In genomic region chr9:127751269-127752054, GRCh38 we compare ENCODE assay signal across 12 cellular contexts. TPM values are rescaled to one million over a fixed set of nuclear protein-coding genes. Genes with fewer than 3 reads are reported as not detected.
DNase-seq lines count a peak whose midpoint lies in the region; ATAC-seq, FAIRE-seq and TF ChIP-seq lines count a peak whose summit lies in the region.
"Had no signal": no experiment of that assay in that cellular context is flagged by ENCODE, and none has a peak within 500 bp of the region (broad histone marks: within the 10 kb centered on the region; RNA-seq: fewer than 3 reads in every experiment).

No MANE protein-coding gene starts in this region.

- no peak overlapping the region for H3K4me3 Mint-ChIP-seq in central memory CD8-positive, alpha-beta T cell
- no peak overlapping the region for H3K4me3 Mint-ChIP-seq in T-cell
- H3K4me3 Mint-ChIP-seq: activated T-cell treated with anti-CD3 and anti-CD28 coated beads, Interleukin-2, amount 50 U/mL, for 24 hours had no signal

- CTCF ChIA-PET in HEK293 (lab: Yijun Ruan, JAX) (no interaction called here), HepG2 (lab: Yijun Ruan, JAX; ENCODE audit: low intra/inter-chr PET ratio, low total read pairs) (no interaction called here), T-cell (lab: Charles Lee) (interaction anchor here in 1 of 2 donors (0.8 kb wide), 1 partner anchor 255 kb away, joined by 4 read pairs; no protein-coding TSS in a partner anchor)

- H3K9me3 Mint-ChIP-seq in central memory CD8-positive, alpha-beta T cell: no peaks in the 10 kb centered on the region
- no peaks in the 10 kb centered on the region for H3K9me3 Mint-ChIP-seq in T-cell
- H3K9me3 Mint-ChIP-seq: activated T-cell treated with anti-CD3 and anti-CD28 coated beads, Interleukin-2, amount 50 U/mL, for 24 hours had no signal

- DNase-seq in AG08396 (ENCODE audit: low spot score) (peak; percentile 71), HepG2 (ENCODE audit: low spot score) (no peak), T-cell (no peak), mucosa of gallbladder (ENCODE audit: low spot score) (no peak), omental fat pad (ENCODE audit: low spot score) (no peak)
- no peak for DNase-seq in central memory CD8-positive, alpha-beta T cell (ENCODE audit: low spot score in 2 of 2)
- DNase-seq: activated T-cell treated with anti-CD3 and anti-CD28 coated beads, Interleukin-2, amount 50 U/mL, for 24 hours; midbrain; T-helper 9 cell had no signal

- H3K27ac ChIP-seq in HEK293 (ENCODE audit: extremely low read depth, low read depth, low read length): no peak overlapping the region
- no peak overlapping the region for H3K27ac ChIP-seq in HepG2 (ENCODE audit: extremely low read length, insufficient read depth, low read length)
- H3K27ac ChIP-seq in gastroesophageal sphincter: no peak overlapping the region

- in situ Hi-C loops in HepG2 (cut with HindIII; ENCODE audit: extremely low pct_ligation_motif_present, low pct_unique_long_range_greater_than_20kb): no loop called here

- no peak for ATAC-seq in central memory CD8-positive, alpha-beta T cell (replicated peaks; ENCODE audit: extremely low read depth, poor library complexity, severe bottlenecking)
- ATAC-seq in HepG2 (peak; percentile 52; the same call in 2 of the 3 replicates), T-cell (replicated peaks in 1 of 4) (no peak), gastroesophageal sphincter (no peak), omental fat pad (ENCODE audit: low FRiP score) (no peak)

- POLR2A ChIA-PET in HEK293 (lab: Yijun Ruan, JAX) (interaction anchor here (0.6 kb wide), 1 partner anchor 11 kb away, joined by 3 read pairs; no protein-coding TSS in a partner anchor), HepG2 (lab: Yijun Ruan, JAX) (no interaction called here), T-cell (lab: Charles Lee) (no interaction called here)

- no peak for TF ChIP-seq CTCF in HEK293 (tag by site-specific recombination; IDR thresholded peaks at IDR 0.05)
- TF ChIP-seq CTCF in HepG2 (CRISPR knock-in tag; IDR thresholded peaks at IDR 0.05): no peak
- TF ChIP-seq CTCF in gastroesophageal sphincter (IDR thresholded peaks at IDR 0.05): no peak
- TF ChIP-seq CTCF in omental fat pad (IDR thresholded peaks at IDR 0.05): no peak

- H3K36me3 ChIP-seq in HEK293 (ENCODE audit: control insufficient read depth in 2 of 2, insufficient read depth in 1 of 2, low read length in 2 of 2) (no peaks in the 10 kb centered on the region), HepG2 (replicated peaks in 1 of 2; ENCODE audit: control insufficient read depth in 1 of 2, insufficient read depth in 2 of 2, low read length in 2 of 2) (no peaks in the 10 kb centered on the region), gastroesophageal sphincter (peaks cover 0 to 44% of the 10 kb centered on the region in 2 donors)

- no peak for TF ChIP-seq RAD21 in HepG2 (CRISPR knock-in tag; IDR thresholded peaks at IDR 0.05)

- H3K27ac Mint-ChIP-seq in central memory CD8-positive, alpha-beta T cell (ENCODE audit: low read depth): peak overlapping the region; percentile 49
- peak overlapping the region in 1 of 2 donors; percentile 52 for H3K27ac Mint-ChIP-seq in T-cell
- H3K27ac Mint-ChIP-seq: activated T-cell treated with anti-CD3 and anti-CD28 coated beads, Interleukin-2, amount 50 U/mL, for 24 hours had no signal

- H2AFZ ChIP-seq in HepG2 (ENCODE audit: low read length): no peak overlapping the region

- no peak for FAIRE-seq in HepG2 (lab: Jason Lieb, UNC)
- FAIRE-seq: colon had no signal

- H3K4me1 Mint-ChIP-seq in central memory CD8-positive, alpha-beta T cell: peaks cover 29% of the 10 kb centered on the region
- peaks cover 26 to 30% (median 27%) of the 10 kb centered on the region in 3 donors for H3K4me1 Mint-ChIP-seq in T-cell

- H3K4me3 ChIP-seq in HEK293 (ENCODE audit: low read depth, low read length): no peak overlapping the region
- H3K4me3 ChIP-seq in HepG2 (replicated peaks in 1 of 3; ENCODE audit: insufficient read depth in 1 of 3, low read depth in 2 of 3, low read length in 3 of 3): no peak overlapping the region
- no peak overlapping the region for H3K4me3 ChIP-seq in gastroesophageal sphincter

- intact Hi-C loops in HepG2 (cut with micrococcal nuclease; ENCODE audit: unreplicated experiment): no loop called here

- peaks cover 46% of the 10 kb centered on the region for H3K36me3 Mint-ChIP-seq in central memory CD8-positive, alpha-beta T cell (ENCODE audit: insufficient read depth)
- H3K36me3 Mint-ChIP-seq in T-cell: peaks cover 33% of the 10 kb centered on the region

- H3K27me3 ChIP-seq in HepG2 (ENCODE audit: control insufficient read depth in 1 of 2, insufficient read depth in 2 of 2, low read length in 2 of 2) (peaks cover 3 to 56% of the 10 kb centered on the region in 2 experiments; a peak in 3 of 5 replicates), gastroesophageal sphincter (peaks cover 80% of the 10 kb centered on the region)

- no peak for TF ChIP-seq POLR2A in HepG2 (IDR thresholded peaks at IDR 0.05; ENCODE audit: insufficient read depth in 1 of 2, low read depth in 2 of 2, low read length in 2 of 2)
- TF ChIP-seq POLR2A in gastroesophageal sphincter (IDR thresholded peaks at IDR 0.05): no peak

- H3K27me3 Mint-ChIP-seq in central memory CD8-positive, alpha-beta T cell: no peaks in the 10 kb centered on the region
- no peaks in the 10 kb centered on the region for H3K27me3 Mint-ChIP-seq in T-cell
- H3K27me3 Mint-ChIP-seq: activated T-cell treated with anti-CD3 and anti-CD28 coated beads, Interleukin-2, amount 50 U/mL, for 24 hours had no signal

- 4% methylated on average over 10 of the region's 10 CpGs for WGBS in HepG2 (ENCODE audit: low lambda C conversion rate)
- 44 to 50% methylated on average over 4 to 10 of the region's 10 CpGs for WGBS in gastroesophageal sphincter (ENCODE audit: low coverage in 1 of 2), 2 donors

- no TSS peak for BruUV-seq in HepG2 (replicated peaks; lab: Mats Ljungman, UMichigan)

- no peaks in the 10 kb centered on the region for H3K79me2 ChIP-seq in HepG2 (ENCODE audit: insufficient read depth, low read length)

- no peak for TF ChIP-seq EP300 in HepG2 (IDR thresholded peaks at IDR 0.05; ENCODE audit: low read depth in 2 of 2, low read length in 2 of 2)
- TF ChIP-seq EP300 in HepG2 (CRISPR knock-in tag; IDR thresholded peaks at IDR 0.05; ENCODE audit: borderline replicate concordance): no peak
- TF ChIP-seq EP300 in gastroesophageal sphincter (IDR thresholded peaks at IDR 0.05): no peak

- H3K4me1 ChIP-seq in HEK293 (ENCODE audit: control insufficient read depth, insufficient read depth, low read length) (0 out of 2 replicates have a peak, but pooled peaks cover 2% of the 10 kb centered on the region), HepG2 (ENCODE audit: insufficient read depth, low read length) (no peaks in the 10 kb centered on the region), gastroesophageal sphincter (peaks cover 0 to 22% (median 12%) of the 10 kb centered on the region in 3 donors)

- H4K20me1 ChIP-seq in HepG2 (ENCODE audit: insufficient read depth, low read length): no peaks in the 10 kb centered on the region

- H3K9ac ChIP-seq in HepG2 (ENCODE audit: insufficient read depth, low read depth, low read length): no peak overlapping the region

- H3K4me2 ChIP-seq in HepG2 (ENCODE audit: low read depth, low read length): no peak overlapping the region

- H3K9me3 ChIP-seq in HEK293 (ENCODE audit: control insufficient read depth, insufficient read depth, low read depth, low read length): no peaks in the 10 kb centered on the region
- H3K9me3 ChIP-seq in HepG2 (ENCODE audit: low read length): no peaks in the 10 kb centered on the region
- no peaks in the 10 kb centered on the region for H3K9me3 ChIP-seq in gastroesophageal sphincter

RNA-seq across cellular contexts. Expression of gene TOR2A, which starts 16.4 kb away (rescaled TPM):
- total RNA-seq in HepG2 (2016; rRNA removed; fragmentation: Illumina TruSeq; extraction: Trizol): 5.5 and 7.2 TPM in 2 replicates
- total RNA-seq in HepG2 (2016; cell fraction: cytosol; rRNA removed; fragmentation: Illumina TruSeq; extraction: Trizol; ENCODE audit: low read depth): 5.2 and 7.3 TPM in 2 replicates
- 4.5 and 7.9 TPM in 2 replicates for total RNA-seq in HepG2 (2016; cell fraction: insoluble cytoplasmic fraction; rRNA removed; fragmentation: Illumina TruSeq; extraction: Trizol)
- total RNA-seq in HepG2 (2016; cell fraction: membrane; rRNA removed; fragmentation: Illumina TruSeq; extraction: Trizol): 7.9 and 11.8 TPM in 2 replicates
- total RNA-seq in HepG2 (2016; cell fraction: nucleus; rRNA removed; fragmentation: Illumina TruSeq; extraction: Trizol): 6.0 and 8.4 TPM in 2 replicates
- 3.5 and 4.9 TPM in 2 replicates for polyA plus RNA-seq in HepG2 (2011; rRNA removed)
- polyA plus RNA-seq in HepG2 (2011; cell fraction: cytosol; rRNA removed): 3.9 and 7.0 TPM in 2 replicates
- polyA plus RNA-seq in HepG2 (2011; cell fraction: nucleus; rRNA removed): 10.9 and 13.2 TPM in 2 replicates
- polyA plus RNA-seq in HepG2 (2012): 3.9 and 5.6 TPM in 2 replicates
- polyA plus RNA-seq in HepG2 (2016; cell fraction: cytosol; fragmentation: Illumina TruSeq; extraction: Trizol; ENCODE audit: low read depth): 7.5 and 14.0 TPM in 2 replicates
- polyA plus RNA-seq in HepG2 (2016; cell fraction: insoluble cytoplasmic fraction; fragmentation: Illumina TruSeq; extraction: Trizol; ENCODE audit: low read depth): 8.1 and 8.2 TPM in 2 replicates
- polyA plus RNA-seq in HepG2 (2016; cell fraction: membrane; fragmentation: Illumina TruSeq; extraction: Trizol; ENCODE audit: low read depth): 13.5 and 15.3 TPM in 2 replicates
- polyA plus RNA-seq in HepG2 (2016; cell fraction: nucleus; fragmentation: Illumina TruSeq; extraction: Trizol; ENCODE audit: insufficient read depth, low read depth): 15.9 and 17.9 TPM in 2 replicates
- 5.5 and 15.6 TPM in 2 replicates for polyA minus RNA-seq in HepG2 (2011; rRNA and poly(A)+ RNA removed; ENCODE audit: low replicate concordance)
- polyA minus RNA-seq in HepG2 (2011; cell fraction: cytosol; rRNA and poly(A)+ RNA removed): 3.2 and 3.6 TPM in 2 replicates
- 2.4 and 3.0 TPM in 2 replicates for polyA minus RNA-seq in HepG2 (2011; cell fraction: nucleus; rRNA and poly(A)+ RNA removed)
- total RNA-seq in T-cell: 10 to 100 TPM in 3 of 5 donors, 1 to 10 TPM in 2; 7.7 to 18.4 (median 15.5) TPM
- 1 to 10 TPM; 5.9 to 8.9 (median 7.6) TPM for total RNA-seq in gastroesophageal sphincter
- 21.7 TPM for total RNA-seq in mucosa of gallbladder
- total RNA-seq in omental fat pad: 10 to 100 TPM in 2 of 4 donors, 1 to 10 TPM in 2; 6.2 to 15.8 (median 11.0) TPM

RNA-seq across cellular contexts. Expression of gene SH2D3C, which starts 27.0 kb away (rescaled TPM):
- total RNA-seq in HepG2 (2016; rRNA removed; fragmentation: Illumina TruSeq; extraction: Trizol) (not detected in 2 replicates), T-cell (10 to 100 TPM; 31.6 to 48.7 (median 47.7) TPM), gastroesophageal sphincter (10 to 100 TPM in 1 of 4 donors, 1 to 10 TPM in 3; 6.1 to 12.1 (median 8.5) TPM), mucosa of gallbladder (9.1 TPM), omental fat pad (10 to 100 TPM in 3 of 4 donors, 1 to 10 TPM in 1; 7.1 to 33.6 (median 17.2) TPM)
- total RNA-seq in HepG2 (2016; cell fraction: cytosol; rRNA removed; fragmentation: Illumina TruSeq; extraction: Trizol; ENCODE audit: low read depth): not detected in 2 replicates
- not detected in 2 replicates for total RNA-seq in HepG2 (2016; cell fraction: insoluble cytoplasmic fraction; rRNA removed; fragmentation: Illumina TruSeq; extraction: Trizol)
- not detected in 2 replicates for total RNA-seq in HepG2 (2016; cell fraction: membrane; rRNA removed; fragmentation: Illumina TruSeq; extraction: Trizol)
- not detected in 2 replicates for total RNA-seq in HepG2 (2016; cell fraction: nucleus; rRNA removed; fragmentation: Illumina TruSeq; extraction: Trizol)
- not detected in 2 replicates for polyA plus RNA-seq in HepG2 (2011; rRNA removed)
- 0.03 TPM in 1 of 2 replicates, not detected in the other for polyA plus RNA-seq in HepG2 (2011; cell fraction: cytosol; rRNA removed)
- not detected in 2 replicates for polyA plus RNA-seq in HepG2 (2011; cell fraction: nucleus; rRNA removed)
- polyA plus RNA-seq in HepG2 (2012): 0.19 TPM in 1 of 2 replicates, not detected in the other
- polyA plus RNA-seq in HepG2 (2016; cell fraction: cytosol; fragmentation: Illumina TruSeq; extraction: Trizol; ENCODE audit: low read depth): not detected in 2 replicates
- not detected in 2 replicates for polyA plus RNA-seq in HepG2 (2016; cell fraction: insoluble cytoplasmic fraction; fragmentation: Illumina TruSeq; extraction: Trizol; ENCODE audit: low read depth)
- not detected in 2 replicates for polyA plus RNA-seq in HepG2 (2016; cell fraction: membrane; fragmentation: Illumina TruSeq; extraction: Trizol; ENCODE audit: low read depth)
- not detected in 2 replicates for polyA plus RNA-seq in HepG2 (2016; cell fraction: nucleus; fragmentation: Illumina TruSeq; extraction: Trizol; ENCODE audit: insufficient read depth, low read depth)
- polyA minus RNA-seq in HepG2 (2011; rRNA and poly(A)+ RNA removed; ENCODE audit: low replicate concordance): 0.20 and 0.84 TPM in 2 replicates
- polyA minus RNA-seq in HepG2 (2011; cell fraction: cytosol; rRNA and poly(A)+ RNA removed): not detected in 2 replicates
- polyA minus RNA-seq in HepG2 (2011; cell fraction: nucleus; rRNA and poly(A)+ RNA removed): not detected in 2 replicates

RNA-seq across cellular contexts. Expression of gene CDK9, which starts 34.4 kb away (rescaled TPM):
- total RNA-seq in HepG2 (2016; rRNA removed; fragmentation: Illumina TruSeq; extraction: Trizol) (16.8 TPM in 2 replicates), T-cell (100 to 1,000 TPM; 108 to 159 (median 147) TPM), gastroesophageal sphincter (10 to 100 TPM; 81.8 to 92.8 (median 86.5) TPM), mucosa of gallbladder (92.7 TPM), omental fat pad (100 to 1,000 TPM in 1 of 4 donors, 10 to 100 TPM in 3; 69.8 to 117 (median 85.8) TPM)
- 5.3 and 6.3 TPM in 2 replicates for total RNA-seq in HepG2 (2016; cell fraction: cytosol; rRNA removed; fragmentation: Illumina TruSeq; extraction: Trizol; ENCODE audit: low read depth)
- 14.3 and 15.5 TPM in 2 replicates for total RNA-seq in HepG2 (2016; cell fraction: insoluble cytoplasmic fraction; rRNA removed; fragmentation: Illumina TruSeq; extraction: Trizol)
- 13.1 and 13.7 TPM in 2 replicates for total RNA-seq in HepG2 (2016; cell fraction: membrane; rRNA removed; fragmentation: Illumina TruSeq; extraction: Trizol)
- 13.7 and 14.2 TPM in 2 replicates for total RNA-seq in HepG2 (2016; cell fraction: nucleus; rRNA removed; fragmentation: Illumina TruSeq; extraction: Trizol)
- polyA plus RNA-seq in HepG2 (2011; rRNA removed): 21.5 and 26.1 TPM in 2 replicates
- polyA plus RNA-seq in HepG2 (2011; cell fraction: cytosol; rRNA removed): 16.1 and 24.8 TPM in 2 replicates
- 85.3 and 97.2 TPM in 2 replicates for polyA plus RNA-seq in HepG2 (2011; cell fraction: nucleus; rRNA removed)
- polyA plus RNA-seq in HepG2 (2012): 18.5 and 23.5 TPM in 2 replicates
- 7.2 and 7.8 TPM in 2 replicates for polyA plus RNA-seq in HepG2 (2016; cell fraction: cytosol; fragmentation: Illumina TruSeq; extraction: Trizol; ENCODE audit: low read depth)
- 21.4 and 33.5 TPM in 2 replicates for polyA plus RNA-seq in HepG2 (2016; cell fraction: insoluble cytoplasmic fraction; fragmentation: Illumina TruSeq; extraction: Trizol; ENCODE audit: low read depth)
- 10.9 and 12.8 TPM in 2 replicates for polyA plus RNA-seq in HepG2 (2016; cell fraction: membrane; fragmentation: Illumina TruSeq; extraction: Trizol; ENCODE audit: low read depth)
- polyA plus RNA-seq in HepG2 (2016; cell fraction: nucleus; fragmentation: Illumina TruSeq; extraction: Trizol; ENCODE audit: insufficient read depth, low read depth): 35.3 and 35.6 TPM in 2 replicates
- 47.9 and 105 TPM in 2 replicates for polyA minus RNA-seq in HepG2 (2011; rRNA and poly(A)+ RNA removed; ENCODE audit: low replicate concordance)
- polyA minus RNA-seq in HepG2 (2011; cell fraction: cytosol; rRNA and poly(A)+ RNA removed): 13.9 and 18.8 TPM in 2 replicates
- polyA minus RNA-seq in HepG2 (2011; cell fraction: nucleus; rRNA and poly(A)+ RNA removed): 27.6 and 29.4 TPM in 2 replicates

RNA-seq across cellular contexts. Expression of gene TTC16, which starts 35.6 kb away (rescaled TPM):
- total RNA-seq in HepG2 (2016; rRNA removed; fragmentation: Illumina TruSeq; extraction: Trizol): not detected in 2 replicates
- total RNA-seq in HepG2 (2016; cell fraction: cytosol; rRNA removed; fragmentation: Illumina TruSeq; extraction: Trizol; ENCODE audit: low read depth): not detected in 2 replicates
- not detected in 2 replicates for total RNA-seq in HepG2 (2016; cell fraction: insoluble cytoplasmic fraction; rRNA removed; fragmentation: Illumina TruSeq; extraction: Trizol)
- not detected in 2 replicates for total RNA-seq in HepG2 (2016; cell fraction: membrane; rRNA removed; fragmentation: Illumina TruSeq; extraction: Trizol)
- total RNA-seq in HepG2 (2016; cell fraction: nucleus; rRNA removed; fragmentation: Illumina TruSeq; extraction: Trizol): not detected in 2 replicates
- polyA plus RNA-seq in HepG2 (2011; rRNA removed): not detected in 2 replicates
- polyA plus RNA-seq in HepG2 (2011; cell fraction: cytosol; rRNA removed): 0.03 TPM in 1 of 2 replicates, not detected in the other
- polyA plus RNA-seq in HepG2 (2011; cell fraction: nucleus; rRNA removed): 0.08 TPM in 1 of 2 replicates, not detected in the other
- polyA plus RNA-seq in HepG2 (2012): not detected in 2 replicates
- not detected in 2 replicates for polyA plus RNA-seq in HepG2 (2016; cell fraction: cytosol; fragmentation: Illumina TruSeq; extraction: Trizol; ENCODE audit: low read depth)
- not detected in 2 replicates for polyA plus RNA-seq in HepG2 (2016; cell fraction: insoluble cytoplasmic fraction; fragmentation: Illumina TruSeq; extraction: Trizol; ENCODE audit: low read depth)
- 0.09 TPM in 1 of 2 replicates, not detected in the other for polyA plus RNA-seq in HepG2 (2016; cell fraction: membrane; fragmentation: Illumina TruSeq; extraction: Trizol; ENCODE audit: low read depth)
- polyA plus RNA-seq in HepG2 (2016; cell fraction: nucleus; fragmentation: Illumina TruSeq; extraction: Trizol; ENCODE audit: insufficient read depth, low read depth): not detected in 2 replicates
- polyA minus RNA-seq in HepG2 (2011; rRNA and poly(A)+ RNA removed; ENCODE audit: low replicate concordance): 0.72 TPM in 1 of 2 replicates, not detected in the other
- not detected in 2 replicates for polyA minus RNA-seq in HepG2 (2011; cell fraction: cytosol; rRNA and poly(A)+ RNA removed)
- not detected in 2 replicates for polyA minus RNA-seq in HepG2 (2011; cell fraction: nucleus; rRNA and poly(A)+ RNA removed)
- 10 to 100 TPM in 1 of 5 donors, 1 to 10 TPM in 4; 4.6 to 31.8 (median 6.2) TPM for total RNA-seq in T-cell
- total RNA-seq in gastroesophageal sphincter: not detected
- total RNA-seq in mucosa of gallbladder: 0.26 TPM
- total RNA-seq in omental fat pad: under 1 TPM in 1 of 4 donors, not detected in 3; 0.28 TPM

RNA-seq across cellular contexts. Expression of gene PTRH1, which starts 36.0 kb away (rescaled TPM):
- 7.6 and 10.4 TPM in 2 replicates for total RNA-seq in HepG2 (2016; rRNA removed; fragmentation: Illumina TruSeq; extraction: Trizol)
- total RNA-seq in HepG2 (2016; cell fraction: cytosol; rRNA removed; fragmentation: Illumina TruSeq; extraction: Trizol; ENCODE audit: low read depth): 3.7 and 4.7 TPM in 2 replicates
- total RNA-seq in HepG2 (2016; cell fraction: insoluble cytoplasmic fraction; rRNA removed; fragmentation: Illumina TruSeq; extraction: Trizol): 9.5 and 11.7 TPM in 2 replicates
- 3.7 and 4.4 TPM in 2 replicates for total RNA-seq in HepG2 (2016; cell fraction: membrane; rRNA removed; fragmentation: Illumina TruSeq; extraction: Trizol)
- total RNA-seq in HepG2 (2016; cell fraction: nucleus; rRNA removed; fragmentation: Illumina TruSeq; extraction: Trizol): 3.4 and 3.9 TPM in 2 replicates
- polyA plus RNA-seq in HepG2 (2011; rRNA removed): 4.0 and 5.4 TPM in 2 replicates
- polyA plus RNA-seq in HepG2 (2011; cell fraction: cytosol; rRNA removed): 5.4 and 8.9 TPM in 2 replicates
- 6.0 and 7.2 TPM in 2 replicates for polyA plus RNA-seq in HepG2 (2011; cell fraction: nucleus; rRNA removed)
- 3.0 and 3.2 TPM in 2 replicates for polyA plus RNA-seq in HepG2 (2012)
- polyA plus RNA-seq in HepG2 (2016; cell fraction: cytosol; fragmentation: Illumina TruSeq; extraction: Trizol; ENCODE audit: low read depth): 3.5 and 3.9 TPM in 2 replicates
- 8.4 and 8.9 TPM in 2 replicates for polyA plus RNA-seq in HepG2 (2016; cell fraction: insoluble cytoplasmic fraction; fragmentation: Illumina TruSeq; extraction: Trizol; ENCODE audit: low read depth)
- 3.9 and 4.4 TPM in 2 replicates for polyA plus RNA-seq in HepG2 (2016; cell fraction: membrane; fragmentation: Illumina TruSeq; extraction: Trizol; ENCODE audit: low read depth)
- polyA plus RNA-seq in HepG2 (2016; cell fraction: nucleus; fragmentation: Illumina TruSeq; extraction: Trizol; ENCODE audit: insufficient read depth, low read depth): 6.4 and 9.2 TPM in 2 replicates
- 5.1 and 17.9 TPM in 2 replicates for polyA minus RNA-seq in HepG2 (2011; rRNA and poly(A)+ RNA removed; ENCODE audit: low replicate concordance)
- 1.8 and 1.9 TPM in 2 replicates for polyA minus RNA-seq in HepG2 (2011; cell fraction: cytosol; rRNA and poly(A)+ RNA removed)
- 1.9 and 3.9 TPM in 2 replicates for polyA minus RNA-seq in HepG2 (2011; cell fraction: nucleus; rRNA and poly(A)+ RNA removed)
- total RNA-seq in T-cell: 10 to 100 TPM in 4 of 5 donors, 1 to 10 TPM in 1; 4.4 to 15.9 (median 12.9) TPM
- 10 to 100 TPM in 3 of 4 donors, 1 to 10 TPM in 1; 8.7 to 19.3 (median 16.8) TPM for total RNA-seq in gastroesophageal sphincter
- total RNA-seq in mucosa of gallbladder: 19.5 TPM
- total RNA-seq in omental fat pad: 10 to 100 TPM; 13.4 to 33.5 (median 23.6) TPM
